ENCODE assay signal across 32 cellular contexts in genomic region chr17:41144846-41145245, GRCh38. TPM values are rescaled to one million over a fixed set of nuclear protein-coding genes. Genes with fewer than 3 reads are reported as not detected.
"Had no signal": no experiment of that assay in that cellular context is flagged by ENCODE, and none has a peak within 500 bp of the region (broad histone marks: within the 10 kb centered on the region; RNA-seq: fewer than 3 reads in every experiment).

No MANE protein-coding gene starts in this region.

- ATAC-seq: effector memory CD8-positive, alpha-beta T cell; esophagus mucosa; gastrocnemius medialis; heart right ventricle; left cardiac atrium; left lung; left ventricle myocardium superior; lower lobe of right lung; naive thymus-derived CD4-positive, alpha-beta T cell had no signal

- FAIRE-seq: endometrium, keratinocyte had no signal

- DNase-seq: colonic mucosa; cortex of kidney; effector CD8-positive, alpha-beta T cell; effector memory CD8-positive, alpha-beta T cell; endodermal cell; erythroblast; esophagus squamous epithelium; foreskin fibroblast; foreskin melanocyte; gastrocnemius medialis; glutamatergic neuron; head of caudate nucleus; heart right ventricle; hippocampal formation; left cardiac atrium; left lung; left ventricle myocardium superior; lower lobe of right lung; mesenchymal stem cell; midbrain; naive thymus-derived CD4-positive, alpha-beta T cell had no signal

- H3K27me3 ChIP-seq: colonic mucosa, gastrocnemius medialis had no signal

- H3K9me3 ChIP-seq: colonic mucosa, gastrocnemius medialis had no signal

- H3K4me3 ChIP-seq: colonic mucosa, esophagus squamous epithelium, gastrocnemius medialis, heart right ventricle, left lung, lower lobe of right lung had no signal

- H3K36me3 ChIP-seq: colonic mucosa, esophagus squamous epithelium, gastrocnemius medialis, heart right ventricle, left lung, lower lobe of right lung had no signal

- H3K4me1 ChIP-seq: colonic mucosa, esophagus squamous epithelium, gastrocnemius medialis, heart right ventricle, left lung, lower lobe of right lung had no signal

- H3K27ac ChIP-seq: colonic mucosa, epithelial cell of prostate, esophagus squamous epithelium, gastrocnemius medialis, heart right ventricle, left lung, lower lobe of right lung had no signal

RNA-seq across cellular contexts. Expression of gene KRTAP4-6, which starts 4.5 kb away (rescaled TPM):
- total RNA-seq: colonic mucosa; dermis microvascular lymphatic vessel endothelial cell; endodermal cell; esophagus mucosa; esophagus squamous epithelium; gastrocnemius medialis; glomerular endothelial cell; heart right ventricle; kidney epithelial cell; left cardiac atrium; left lung; left ventricle myocardium superior; lower lobe of right lung; lung microvascular endothelial cell; mesenteric fat pad; mononuclear cell; mucosa of gallbladder; naive thymus-derived CD4-positive, alpha-beta T cell had no signal
- polyA plus RNA-seq: heart right ventricle; keratinocyte; naive thymus-derived CD4-positive, alpha-beta T cell had no signal

RNA-seq across cellular contexts. Expression of gene KRTAP4-5, which starts 4.8 kb away (rescaled TPM):
- total RNA-seq: colonic mucosa; dermis microvascular lymphatic vessel endothelial cell; endodermal cell; esophagus mucosa; esophagus squamous epithelium; gastrocnemius medialis; glomerular endothelial cell; heart right ventricle; kidney epithelial cell; left cardiac atrium; left lung; left ventricle myocardium superior; lower lobe of right lung; lung microvascular endothelial cell; mesenteric fat pad; mononuclear cell; mucosa of gallbladder; naive thymus-derived CD4-positive, alpha-beta T cell had no signal
- polyA plus RNA-seq: heart right ventricle; keratinocyte; naive thymus-derived CD4-positive, alpha-beta T cell had no signal

RNA-seq across cellular contexts. Expression of gene KRTAP4-4, which starts 15.7 kb away (rescaled TPM):
- total RNA-seq: colonic mucosa; dermis microvascular lymphatic vessel endothelial cell; endodermal cell; esophagus mucosa; esophagus squamous epithelium; gastrocnemius medialis; glomerular endothelial cell; heart right ventricle; kidney epithelial cell; left cardiac atrium; left lung; left ventricle myocardium superior; lower lobe of right lung; lung microvascular endothelial cell; mesenteric fat pad; mononuclear cell; mucosa of gallbladder; naive thymus-derived CD4-positive, alpha-beta T cell had no signal
- polyA plus RNA-seq: heart right ventricle; keratinocyte; naive thymus-derived CD4-positive, alpha-beta T cell had no signal

RNA-seq across cellular contexts. Expression of gene KRTAP4-12, which starts 20.9 kb away (rescaled TPM):
- total RNA-seq: colonic mucosa; dermis microvascular lymphatic vessel endothelial cell; endodermal cell; esophagus mucosa; esophagus squamous epithelium; gastrocnemius medialis; glomerular endothelial cell; heart right ventricle; kidney epithelial cell; left cardiac atrium; left lung; left ventricle myocardium superior; lower lobe of right lung; lung microvascular endothelial cell; mesenteric fat pad; mononuclear cell; mucosa of gallbladder; naive thymus-derived CD4-positive, alpha-beta T cell had no signal
- polyA plus RNA-seq: heart right ventricle; keratinocyte; naive thymus-derived CD4-positive, alpha-beta T cell had no signal

RNA-seq across cellular contexts. Expression of gene KRTAP4-3, which starts 23.2 kb away (rescaled TPM):
- total RNA-seq: colonic mucosa; dermis microvascular lymphatic vessel endothelial cell; endodermal cell; esophagus mucosa; esophagus squamous epithelium; gastrocnemius medialis; glomerular endothelial cell; heart right ventricle; kidney epithelial cell; left cardiac atrium; left lung; left ventricle myocardium superior; lower lobe of right lung; lung microvascular endothelial cell; mesenteric fat pad; mononuclear cell; mucosa of gallbladder; naive thymus-derived CD4-positive, alpha-beta T cell had no signal
- polyA plus RNA-seq: heart right ventricle; keratinocyte; naive thymus-derived CD4-positive, alpha-beta T cell had no signal
